In the genomic region with DNA sequence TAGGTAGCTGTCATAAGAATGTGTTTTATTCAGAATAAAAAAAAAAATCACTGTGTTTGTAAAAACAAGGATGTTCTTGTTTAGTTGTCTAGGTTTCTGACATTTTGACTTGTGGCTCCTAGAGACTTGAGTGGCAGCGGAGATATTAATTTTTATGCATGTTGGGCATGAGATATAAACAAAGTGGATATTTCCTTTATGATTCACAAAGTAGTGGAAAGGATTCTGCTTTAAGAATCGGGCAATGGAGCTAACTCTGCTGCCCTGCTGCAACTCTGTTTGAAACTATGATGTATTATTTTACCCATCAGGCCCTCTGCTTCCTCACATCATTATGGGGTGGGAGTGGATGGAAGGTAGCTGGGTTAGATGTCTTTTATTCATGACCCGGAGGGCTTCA, we compare ENCODE assay signal across 28 cellular contexts.
DNase-seq lines count a peak whose midpoint lies in the region; ATAC-seq and TF ChIP-seq lines count a peak whose summit lies in the region.
"Had no signal": no experiment of that assay in that cellular context is flagged by ENCODE, and none has a peak within 500 bp of the region (broad histone marks: within the 10 kb centered on the region; RNA-seq: fewer than 3 reads in every experiment).

No MANE protein-coding gene starts in this region.

- intact Hi-C loops in left ventricle myocardium inferior (cut with micrococcal nuclease) = no loop called here
- intact Hi-C loops in left ventricle myocardium superior (cut with micrococcal nuclease) = no loop called here
- intact Hi-C loops in Caco-2 (cut with micrococcal nuclease; ENCODE audit: unreplicated experiment) = loop anchor here (5.0 kb wide), 1 partner anchor 43 kb away; no protein-coding TSS in a partner anchor

- H3K79me2 ChIP-seq in parathyroid adenoma = peaks cover 7% of the 10 kb centered on the region

- no peaks in the 10 kb centered on the region for H3K9me3 Mint-ChIP-seq in Caco-2 (ENCODE audit: unreplicated experiment)
- H3K9me3 Mint-ChIP-seq: activated naive CD8-positive, alpha-beta T cell treated with anti-CD3 and anti-CD28 coated beads, Interleukin-2, amount 50 U/mL, for 24 hours; CD8-positive, alpha-beta T cell; naive B cell; stimulated activated naive B cell treated with anti-CD40 and anti-IgM and Interleukin-4, amounts not matched to agents 10 μg/mL and 1 μg/mL and 100 μg/mL, for 72 hours; T-cell had no signal

- peaks cover 9% of the 10 kb centered on the region for H3K4me1 Mint-ChIP-seq in Caco-2 (ENCODE audit: low read depth, unreplicated experiment)
- H3K4me1 Mint-ChIP-seq: activated naive CD8-positive, alpha-beta T cell treated with anti-CD3 and anti-CD28 coated beads, Interleukin-2, amount 50 U/mL, for 24 hours; T-cell had no signal

- POLR2A ChIA-PET in Caco-2 (lab: Charles Lee) = no interaction called here

- H3K27me3 Mint-ChIP-seq in Caco-2 (ENCODE audit: insufficient read depth, unreplicated experiment) = peaks cover 6% of the 10 kb centered on the region
- H3K27me3 Mint-ChIP-seq: activated naive CD8-positive, alpha-beta T cell treated with anti-CD3 and anti-CD28 coated beads, Interleukin-2, amount 50 U/mL, for 24 hours; naive B cell had no signal

- no peak overlapping the region for H3K9ac ChIP-seq in parathyroid adenoma

- no peaks in the 10 kb centered on the region for H3K36me3 ChIP-seq in left ventricle myocardium inferior
- H3K36me3 ChIP-seq in parathyroid adenoma (ENCODE audit: control insufficient read depth, insufficient read depth, low read length) = no peaks in the 10 kb centered on the region
- H3K36me3 ChIP-seq in Caco-2 (ENCODE audit: control insufficient read depth, insufficient read depth, low read length) = no peaks in the 10 kb centered on the region
- H3K36me3 ChIP-seq: breast epithelium, thyroid gland had no signal

- no peak overlapping the region for H3K4me3 ChIP-seq in left ventricle myocardium inferior
- no peak overlapping the region for H3K4me3 ChIP-seq in parathyroid adenoma (ENCODE audit: low read depth, low read length)
- no peak overlapping the region for H3K4me3 ChIP-seq in Caco-2 (ENCODE audit: low read depth, low read length)
- H3K4me3 ChIP-seq: breast epithelium, coronary artery, K562, thyroid gland had no signal

- ATAC-seq in left ventricle myocardium superior = no peak
- ATAC-seq: activated naive CD8-positive, alpha-beta T cell treated with anti-CD3 and anti-CD28 coated beads, Interleukin-2, amount 50 U/mL, for 24 hours; CD8-positive, alpha-beta T cell; esophagus mucosa; K562; Panc1; stimulated activated naive B cell treated with anti-CD40 and anti-IgM and Interleukin-4, amounts not matched to agents 10 μg/mL and 1 μg/mL and 100 μg/mL, for 72 hours; T-cell had no signal

- no peaks in the 10 kb centered on the region for H3K36me3 Mint-ChIP-seq in Caco-2 (ENCODE audit: insufficient read depth, unreplicated experiment)
- H3K36me3 Mint-ChIP-seq: CD8-positive, alpha-beta T cell; naive B cell; stimulated activated naive B cell treated with anti-CD40 and anti-IgM and Interleukin-4, amounts not matched to agents 10 μg/mL and 1 μg/mL and 100 μg/mL, for 72 hours; T-cell had no signal

- H3K4me1 ChIP-seq in left ventricle myocardium inferior (peaks cover 23% of the 10 kb centered on the region), parathyroid adenoma (peaks cover 45% of the 10 kb centered on the region), Caco-2 (peaks cover 9% of the 10 kb centered on the region; the same call in 1 of the 2 replicates)
- H3K4me1 ChIP-seq: breast epithelium had no signal

- H3K27ac ChIP-seq in left ventricle myocardium inferior (replicated peaks) = peak overlapping the region; percentile 79
- peak overlapping the region; percentile 75 for H3K27ac ChIP-seq in parathyroid adenoma

- peak overlapping the region; percentile 21 for H2AFZ ChIP-seq in parathyroid adenoma

- no peaks in the 10 kb centered on the region for H3K9me3 ChIP-seq in left ventricle myocardium inferior (replicated peaks)
- H3K9me3 ChIP-seq in parathyroid adenoma (ENCODE audit: control insufficient read depth, low read length) = no peaks in the 10 kb centered on the region
- no peaks in the 10 kb centered on the region for H3K9me3 ChIP-seq in Caco-2
- H3K9me3 ChIP-seq: breast epithelium, thyroid gland had no signal

- DNase-seq in left ventricle myocardium inferior (no peak), left ventricle myocardium superior (no peak), fibroblast of peridontal ligament (ENCODE audit: extremely low read depth) (peak; percentile 52), GM19240 (ENCODE audit: insufficient read length, low spot score) (no peak), Caco-2 (no peak), DMS153 (lab: John Stamatoyannopoulos, UW) (no peak)
- no peak for DNase-seq in stimulated activated CD4-positive, alpha-beta T cell treated with anti-CD3 and anti-CD28 coated beads, Interleukin-2, amount 100 ng/mL, for 24 hours
- DNase-seq: activated gamma-delta T cell treated with Interleukin-2 at 50 U/mL for 16 hours; activated naive CD8-positive, alpha-beta T cell treated with anti-CD3 and anti-CD28 coated beads, Interleukin-2, amount 50 U/mL, for 24 hours; CD8-positive, alpha-beta T cell; GDM1; glutamatergic neuron; kidney glomerular epithelial cell; mesendoderm; naive B cell; NCI-H1694 treated with DMSO at 0.1 percent for 48 hours; NCI-H526; SIG-M5; stimulated activated CD4-positive, alpha-beta T cell treated with anti-CD3 and anti-CD28 coated beads, Interleukin-4, amount 100 ng/mL, for 24 hours; stimulated activated naive B cell treated with anti-CD40 and anti-IgM and Interleukin-4, amounts not matched to agents 10 μg/mL and 1 μg/mL and 100 μg/mL, for 72 hours; T-cell; thyroid gland had no signal

- no TSS peak for BruUV-seq in Caco-2 (replicated peaks; lab: Mats Ljungman, UMichigan)

- CTCF ChIA-PET in Caco-2 (lab: Charles Lee) = no interaction called here

- no peaks in the 10 kb centered on the region for H3K27me3 ChIP-seq in left ventricle myocardium inferior (ENCODE audit: low read depth)
- no peaks in the 10 kb centered on the region for H3K27me3 ChIP-seq in parathyroid adenoma (ENCODE audit: control insufficient read depth, insufficient read depth, low read length)
- H3K27me3 ChIP-seq in Caco-2 (replicated peaks; ENCODE audit: control insufficient read depth, insufficient read depth, low read length) = no peaks in the 10 kb centered on the region
- H3K27me3 ChIP-seq: breast epithelium, thyroid gland had no signal

- TF ChIP-seq CTCF in left ventricle myocardium inferior (IDR thresholded peaks at IDR 0.05; ENCODE audit: borderline replicate concordance) (no peak), parathyroid adenoma (IDR thresholded peaks at IDR 0.05) (no peak), Caco-2 (IDR thresholded peaks at IDR 0.05; ENCODE audit: insufficient read depth in 1 of 2, low read depth in 1 of 2, low read length in 1 of 2, severe bottlenecking in 1 of 2, unreplicated experiment in 1 of 2) (no peak)

- no peak overlapping the region for H3K4me3 Mint-ChIP-seq in Caco-2 (ENCODE audit: unreplicated experiment)
- H3K4me3 Mint-ChIP-seq: activated naive CD8-positive, alpha-beta T cell treated with anti-CD3 and anti-CD28 coated beads, Interleukin-2, amount 50 U/mL, for 24 hours; CD8-positive, alpha-beta T cell; naive B cell; stimulated activated naive B cell treated with anti-CD40 and anti-IgM and Interleukin-4, amounts not matched to agents 10 μg/mL and 1 μg/mL and 100 μg/mL, for 72 hours; T-cell had no signal

- no peak overlapping the region for H3K27ac Mint-ChIP-seq in Caco-2 (ENCODE audit: unreplicated experiment)
- H3K27ac Mint-ChIP-seq: activated naive CD8-positive, alpha-beta T cell treated with anti-CD3 and anti-CD28 coated beads, Interleukin-2, amount 50 U/mL, for 24 hours; CD8-positive, alpha-beta T cell; stimulated activated naive B cell treated with anti-CD40 and anti-IgM and Interleukin-4, amounts not matched to agents 10 μg/mL and 1 μg/mL and 100 μg/mL, for 72 hours; T-cell had no signal

- no peak overlapping the region for H3K4me2 ChIP-seq in parathyroid adenoma (ENCODE audit: low read length)
